1 cellular context compared by ENCODE assay signal in genomic region chr16:4663756-4664465, GRCh38.
TF ChIP-seq lines count a peak whose summit lies in the region.

No MANE protein-coding gene starts in this region.

TF ChIP-seq in HepG2, 621 proteins besides CTCF, POLR2A, EP300 and RAD21 (continued from another document and continues in another):
- TF ChIP-seq, protein P1, sequence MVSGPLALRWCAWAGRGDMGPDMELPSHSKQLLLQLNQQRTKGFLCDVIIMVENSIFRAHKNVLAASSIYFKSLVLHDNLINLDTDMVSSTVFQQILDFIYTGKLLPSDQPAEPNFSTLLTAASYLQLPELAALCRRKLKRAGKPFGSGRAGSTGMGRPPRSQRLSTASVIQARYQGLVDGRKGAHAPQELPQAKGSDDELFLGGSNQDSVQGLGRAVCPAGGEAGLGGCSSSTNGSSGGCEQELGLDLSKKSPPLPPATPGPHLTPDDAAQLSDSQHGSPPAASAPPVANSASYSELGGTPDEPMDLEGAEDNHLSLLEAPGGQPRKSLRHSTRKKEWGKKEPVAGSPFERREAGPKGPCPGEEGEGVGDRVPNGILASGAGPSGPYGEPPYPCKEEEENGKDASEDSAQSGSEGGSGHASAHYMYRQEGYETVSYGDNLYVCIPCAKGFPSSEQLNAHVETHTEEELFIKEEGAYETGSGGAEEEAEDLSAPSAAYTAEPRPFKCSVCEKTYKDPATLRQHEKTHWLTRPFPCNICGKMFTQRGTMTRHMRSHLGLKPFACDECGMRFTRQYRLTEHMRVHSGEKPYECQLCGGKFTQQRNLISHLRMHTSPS (CRISPR knock-in tag; IDR thresholded peaks at IDR 0.05; ENCODE audit: low read depth) = no peak; the same call in 1 of the 2 replicates
- no peak for TF ChIP-seq TCF7 (IDR thresholded peaks at IDR 0.05; ENCODE audit: low read depth)
- peak; percentile 61; the same call in 1 of the 2 replicates for TF ChIP-seq STAT5B (CRISPR knock-in tag; IDR thresholded peaks at IDR 0.05)
- 0 out of 2 replicates have a peak, but pooled peaks have one; percentile 60 for TF ChIP-seq ZNF530 (CRISPR knock-in tag; IDR thresholded peaks at IDR 0.05; ENCODE audit: low read depth)
- peak; percentile 74 for TF ChIP-seq ZNF605 (CRISPR knock-in tag; IDR thresholded peaks at IDR 0.05)
- TF ChIP-seq, protein P2, sequence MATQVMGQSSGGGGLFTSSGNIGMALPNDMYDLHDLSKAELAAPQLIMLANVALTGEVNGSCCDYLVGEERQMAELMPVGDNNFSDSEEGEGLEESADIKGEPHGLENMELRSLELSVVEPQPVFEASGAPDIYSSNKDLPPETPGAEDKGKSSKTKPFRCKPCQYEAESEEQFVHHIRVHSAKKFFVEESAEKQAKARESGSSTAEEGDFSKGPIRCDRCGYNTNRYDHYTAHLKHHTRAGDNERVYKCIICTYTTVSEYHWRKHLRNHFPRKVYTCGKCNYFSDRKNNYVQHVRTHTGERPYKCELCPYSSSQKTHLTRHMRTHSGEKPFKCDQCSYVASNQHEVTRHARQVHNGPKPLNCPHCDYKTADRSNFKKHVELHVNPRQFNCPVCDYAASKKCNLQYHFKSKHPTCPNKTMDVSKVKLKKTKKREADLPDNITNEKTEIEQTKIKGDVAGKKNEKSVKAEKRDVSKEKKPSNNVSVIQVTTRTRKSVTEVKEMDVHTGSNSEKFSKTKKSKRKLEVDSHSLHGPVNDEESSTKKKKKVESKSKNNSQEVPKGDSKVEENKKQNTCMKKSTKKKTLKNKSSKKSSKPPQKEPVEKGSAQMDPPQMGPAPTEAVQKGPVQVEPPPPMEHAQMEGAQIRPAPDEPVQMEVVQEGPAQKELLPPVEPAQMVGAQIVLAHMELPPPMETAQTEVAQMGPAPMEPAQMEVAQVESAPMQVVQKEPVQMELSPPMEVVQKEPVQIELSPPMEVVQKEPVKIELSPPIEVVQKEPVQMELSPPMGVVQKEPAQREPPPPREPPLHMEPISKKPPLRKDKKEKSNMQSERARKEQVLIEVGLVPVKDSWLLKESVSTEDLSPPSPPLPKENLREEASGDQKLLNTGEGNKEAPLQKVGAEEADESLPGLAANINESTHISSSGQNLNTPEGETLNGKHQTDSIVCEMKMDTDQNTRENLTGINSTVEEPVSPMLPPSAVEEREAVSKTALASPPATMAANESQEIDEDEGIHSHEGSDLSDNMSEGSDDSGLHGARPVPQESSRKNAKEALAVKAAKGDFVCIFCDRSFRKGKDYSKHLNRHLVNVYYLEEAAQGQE (IDR thresholded peaks at IDR 0.05; ENCODE audit: borderline replicate concordance in 1 of 2, low read depth in 1 of 2, low read length in 2 of 2) = no peak; a peak in 1 of 4 replicates
- TF ChIP-seq, protein P3, sequence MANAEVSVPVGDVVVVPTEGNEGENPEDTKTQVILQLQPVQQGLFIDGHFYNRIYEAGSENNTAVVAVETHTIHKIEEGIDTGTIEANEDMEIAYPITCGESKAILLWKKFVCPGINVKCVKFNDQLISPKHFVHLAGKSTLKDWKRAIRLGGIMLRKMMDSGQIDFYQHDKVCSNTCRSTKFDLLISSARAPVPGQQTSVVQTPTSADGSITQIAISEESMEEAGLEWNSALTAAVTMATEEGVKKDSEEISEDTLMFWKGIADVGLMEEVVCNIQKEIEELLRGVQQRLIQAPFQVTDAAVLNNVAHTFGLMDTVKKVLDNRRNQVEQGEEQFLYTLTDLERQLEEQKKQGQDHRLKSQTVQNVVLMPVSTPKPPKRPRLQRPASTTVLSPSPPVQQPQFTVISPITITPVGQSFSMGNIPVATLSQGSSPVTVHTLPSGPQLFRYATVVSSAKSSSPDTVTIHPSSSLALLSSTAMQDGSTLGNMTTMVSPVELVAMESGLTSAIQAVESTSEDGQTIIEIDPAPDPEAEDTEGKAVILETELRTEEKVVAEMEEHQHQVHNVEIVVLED (CRISPR knock-in tag; IDR thresholded peaks at IDR 0.05; ENCODE audit: borderline replicate concordance) = peak; percentile 79
- TF ChIP-seq ZNF646 (CRISPR knock-in tag; IDR thresholded peaks at IDR 0.05) = 0 out of 2 replicates have a peak, but pooled peaks have one; percentile 49
- TF ChIP-seq MTA3 (CRISPR knock-in tag; IDR thresholded peaks at IDR 0.05) = no peak
- TF ChIP-seq ZBTB21 (CRISPR knock-in tag; IDR thresholded peaks at IDR 0.05) = no peak; the same call in 1 of the 2 replicates
- TF ChIP-seq CHCHD3 (CRISPR knock-in tag; IDR thresholded peaks at IDR 0.05) = peak; percentile 91
- TF ChIP-seq ARHGAP35 (CRISPR knock-in tag; IDR thresholded peaks at IDR 0.05; ENCODE audit: borderline replicate concordance) = peak; percentile 66; the same call in 1 of the 2 replicates
- no peak for TF ChIP-seq NPAS2 (CRISPR knock-in tag; IDR thresholded peaks at IDR 0.05; ENCODE audit: borderline replicate concordance)
- no peak for TF ChIP-seq DMTF1 (CRISPR knock-in tag; IDR thresholded peaks at IDR 0.05)
- 0 out of 2 replicates have a peak, but pooled peaks have one; percentile 79 for TF ChIP-seq SALL2 (CRISPR knock-in tag; IDR thresholded peaks at IDR 0.05)
- TF ChIP-seq XRCC5 (optimal IDR thresholded peaks at IDR 0.05; ENCODE audit: low read length) = peak; percentile 27
- TF ChIP-seq, protein P4, sequence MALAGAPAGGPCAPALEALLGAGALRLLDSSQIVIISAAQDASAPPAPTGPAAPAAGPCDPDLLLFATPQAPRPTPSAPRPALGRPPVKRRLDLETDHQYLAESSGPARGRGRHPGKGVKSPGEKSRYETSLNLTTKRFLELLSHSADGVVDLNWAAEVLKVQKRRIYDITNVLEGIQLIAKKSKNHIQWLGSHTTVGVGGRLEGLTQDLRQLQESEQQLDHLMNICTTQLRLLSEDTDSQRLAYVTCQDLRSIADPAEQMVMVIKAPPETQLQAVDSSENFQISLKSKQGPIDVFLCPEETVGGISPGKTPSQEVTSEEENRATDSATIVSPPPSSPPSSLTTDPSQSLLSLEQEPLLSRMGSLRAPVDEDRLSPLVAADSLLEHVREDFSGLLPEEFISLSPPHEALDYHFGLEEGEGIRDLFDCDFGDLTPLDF (CRISPR knock-in tag; IDR thresholded peaks at IDR 0.05) = no peak
- TF ChIP-seq ZNF329 (CRISPR knock-in tag; IDR thresholded peaks at IDR 0.05; ENCODE audit: low read depth) = peak; percentile 84; the same call in 1 of the 2 replicates
- no peak; the same call in 1 of the 2 replicates for TF ChIP-seq CBX5 (CRISPR knock-in tag; IDR thresholded peaks at IDR 0.05; ENCODE audit: borderline replicate concordance)
- TF ChIP-seq, protein P5, sequence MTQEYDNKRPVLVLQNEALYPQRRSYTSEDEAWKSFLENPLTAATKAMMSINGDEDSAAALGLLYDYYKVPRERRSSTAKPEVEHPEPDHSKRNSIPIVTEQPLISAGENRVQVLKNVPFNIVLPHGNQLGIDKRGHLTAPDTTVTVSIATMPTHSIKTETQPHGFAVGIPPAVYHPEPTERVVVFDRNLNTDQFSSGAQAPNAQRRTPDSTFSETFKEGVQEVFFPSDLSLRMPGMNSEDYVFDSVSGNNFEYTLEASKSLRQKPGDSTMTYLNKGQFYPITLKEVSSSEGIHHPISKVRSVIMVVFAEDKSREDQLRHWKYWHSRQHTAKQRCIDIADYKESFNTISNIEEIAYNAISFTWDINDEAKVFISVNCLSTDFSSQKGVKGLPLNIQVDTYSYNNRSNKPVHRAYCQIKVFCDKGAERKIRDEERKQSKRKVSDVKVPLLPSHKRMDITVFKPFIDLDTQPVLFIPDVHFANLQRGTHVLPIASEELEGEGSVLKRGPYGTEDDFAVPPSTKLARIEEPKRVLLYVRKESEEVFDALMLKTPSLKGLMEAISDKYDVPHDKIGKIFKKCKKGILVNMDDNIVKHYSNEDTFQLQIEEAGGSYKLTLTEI (CRISPR knock-in tag; conservative IDR thresholded peaks at IDR 0.05) = no peak
- 0 out of 2 replicates have a peak, but pooled peaks have one; percentile 78 for TF ChIP-seq HINFP (CRISPR knock-in tag; IDR thresholded peaks at IDR 0.05; ENCODE audit: low read depth)
- TF ChIP-seq ZIK1 (CRISPR knock-in tag; IDR thresholded peaks at IDR 0.05; ENCODE audit: borderline replicate concordance, low read depth) = peak; percentile 52; the same call in 1 of the 2 replicates
- TF ChIP-seq ZNF780A (CRISPR knock-in tag; IDR thresholded peaks at IDR 0.05) = no peak
- no peak for TF ChIP-seq TP53 (CRISPR knock-in tag; conservative IDR thresholded peaks at IDR 0.05)
- peak; percentile 28; the same call in 1 of the 2 replicates for TF ChIP-seq CENPT (CRISPR knock-in tag; IDR thresholded peaks at IDR 0.05; ENCODE audit: low read depth)
- no peak for TF ChIP-seq MAFK (conservative IDR thresholded peaks at IDR 0.05 in 1 of 2, IDR thresholded peaks at IDR 0.05 in 1 of 2; ENCODE audit: low read length in 2 of 2)
- peak; percentile 55; the same call in 1 of the 2 replicates for TF ChIP-seq RCOR2 (CRISPR knock-in tag; IDR thresholded peaks at IDR 0.05)
- TF ChIP-seq RFX5 (IDR thresholded peaks at IDR 0.05; ENCODE audit: low read depth, low read length) = no peak
- TF ChIP-seq ZNF484 (CRISPR knock-in tag; IDR thresholded peaks at IDR 0.05; ENCODE audit: borderline replicate concordance, low read depth) = 0 out of 2 replicates have a peak, but pooled peaks have one; percentile 50
- TF ChIP-seq LRRFIP1 (CRISPR knock-in tag; conservative IDR thresholded peaks at IDR 0.05) = no peak
